In genomic region chr1:63691672-63692425, GRCh38 we compare ENCODE assay signal across 8 cellular contexts.
A peak's percentile ranks its signal among the peaks of the same experiment; 100 is the strongest.
DNase-seq lines count a peak whose midpoint lies in the region; ATAC-seq and TF ChIP-seq lines count a peak whose summit lies in the region.

No MANE protein-coding gene starts in this region.

- H3K27ac ChIP-seq in CD4-positive, alpha-beta memory T cell (ENCODE audit: low read depth, low read length), result no peak overlapping the region
- H3K27ac ChIP-seq in ascending aorta (peak overlapping the region; percentile 61 to 62), right atrium auricular region (peak overlapping the region in 1 of 2 donors; percentile 53)

- H3K9me3 ChIP-seq in CD4-positive, alpha-beta memory T cell (ENCODE audit: control insufficient read depth in 1 of 2, low read length in 2 of 2), result no peaks in the 10 kb centered on the region
- H3K9me3 ChIP-seq in ascending aorta (no peaks in the 10 kb centered on the region), right atrium auricular region (no peaks in the 10 kb centered on the region)

- peak in 4 of 5 donors; percentile 10 to 17 (median 12) for DNase-seq in CD4-positive, alpha-beta memory T cell
- peak; percentile 57 for DNase-seq in HPDE6-E6E7 (ENCODE audit: extremely low spot score)
- DNase-seq in NCI-H748 treated with DMSO at 0.1 percent for 48 hours (lab: John Stamatoyannopoulos, UW), result peak; percentile 10
- peak in 1 of 2 donors; percentile 86 for DNase-seq in ascending aorta (ENCODE audit: low spot score in 2 of 2)
- DNase-seq in right atrium auricular region (ENCODE audit: low spot score), result peak; percentile 71
- DNase-seq in retinal pigment epithelial cell (ENCODE audit: low read depth), result peak; percentile 94

- POLR2A ChIA-PET in CD4-positive, alpha-beta memory T cell (lab: Charles Lee; ENCODE audit: partially characterized antibody), result interaction anchor here (0.7 to 2.1 kb wide), 2 partner anchors 19 to 41 kb away, joined by 3 to 8 read pairs; no protein-coding TSS in a partner anchor

- H3K4me3 Mint-ChIP-seq in CD4-positive, alpha-beta memory T cell, result no peak overlapping the region

- TF ChIP-seq CTCF in ascending aorta (IDR thresholded peaks at IDR 0.05), result peak; percentile 82 to 84 (median 82)
- TF ChIP-seq CTCF in right atrium auricular region (IDR thresholded peaks at IDR 0.05), result peak; percentile 55 to 82
- peak; percentile 77 for TF ChIP-seq CTCF in retinal pigment epithelial cell (conservative IDR thresholded peaks at IDR 0.05; ENCODE audit: low read depth, low read length)

- H3K4me1 Mint-ChIP-seq in CD4-positive, alpha-beta memory T cell, result peaks cover 0 to 2% (median under 1%) of the 10 kb centered on the region in 4 donors

- no peaks in the 10 kb centered on the region for H3K9me3 Mint-ChIP-seq in CD4-positive, alpha-beta memory T cell

- H3K36me3 ChIP-seq in CD4-positive, alpha-beta memory T cell (ENCODE audit: insufficient read depth, low read length), result no peaks in the 10 kb centered on the region
- H3K36me3 ChIP-seq in ascending aorta, result no peaks in the 10 kb centered on the region
- H3K36me3 ChIP-seq in right atrium auricular region, result no peaks in the 10 kb centered on the region

- H3K27ac Mint-ChIP-seq in CD4-positive, alpha-beta memory T cell, result no peak overlapping the region

- intact Hi-C loops in CD4-positive, alpha-beta memory T cell (cut with micrococcal nuclease), result loop anchor here (1.0 to 5.0 kb wide), 2 partner anchors 75 to 554 kb away; no protein-coding TSS in a partner anchor
- intact Hi-C loops in ascending aorta (cut with DNase I), result loop anchor here (1.0 to 5.0 kb wide), 7 partner anchors 75 to 550 kb away; partner anchors contain the start of gene ROR1

- CTCF ChIA-PET in CD4-positive, alpha-beta memory T cell (lab: Charles Lee; ENCODE audit: partially characterized antibody), result interaction anchor here (0.7 to 2.6 kb wide), 33 partner anchors 9 to 556 kb away, joined by 3 to 33 read pairs (median 4); no protein-coding TSS in a partner anchor

- H3K27me3 ChIP-seq in CD4-positive, alpha-beta memory T cell (ENCODE audit: insufficient read depth, low read length), result no peaks in the 10 kb centered on the region
- H3K27me3 ChIP-seq in ascending aorta (no peaks in the 10 kb centered on the region), right atrium auricular region (no peaks in the 10 kb centered on the region)

- H3K27me3 Mint-ChIP-seq in CD4-positive, alpha-beta memory T cell, result no peaks in the 10 kb centered on the region

- no peaks in the 10 kb centered on the region for H3K36me3 Mint-ChIP-seq in CD4-positive, alpha-beta memory T cell

- H3K4me3 ChIP-seq in CD4-positive, alpha-beta memory T cell (ENCODE audit: low read length in 2 of 2), result no peak overlapping the region
- H3K4me3 ChIP-seq in ascending aorta (no peak overlapping the region), right atrium auricular region (no peak overlapping the region), retinal pigment epithelial cell (ENCODE audit: low read length) (no peak overlapping the region)

- no peaks in the 10 kb centered on the region for H3K4me1 ChIP-seq in CD4-positive, alpha-beta memory T cell (ENCODE audit: insufficient read depth, low read length)
- H3K4me1 ChIP-seq in ascending aorta (peaks cover 5 to 12% of the 10 kb centered on the region in 2 donors), right atrium auricular region (peaks cover 0 to 3% of the 10 kb centered on the region in 2 donors)

- ATAC-seq in GM18868 (IDR thresholded peaks at IDR 0.05; ENCODE audit: unreplicated experiment) (peak; percentile 70), HG03196 (IDR thresholded peaks at IDR 0.05; ENCODE audit: unreplicated experiment) (no peak)
